ENCODE assay signal across 22 cellular contexts in genomic region chr13:79781829-79782540, GRCh38.
A peak's percentile ranks its signal among the peaks of the same experiment; 100 is the strongest.
DNase-seq lines count a peak whose midpoint lies in the region; ATAC-seq, FAIRE-seq and TF ChIP-seq lines count a peak whose summit lies in the region.
"Had no signal": no experiment of that assay in that cellular context is flagged by ENCODE, and none has a peak within 500 bp of the region (broad histone marks: within the 10 kb centered on the region; RNA-seq: fewer than 3 reads in every experiment).

No MANE protein-coding gene starts in this region.

- no peak overlapping the region for H4K91ac ChIP-seq in mesenchymal stem cell (ENCODE audit: low read length)

- H3K4me3 ChIP-seq in left ventricle myocardium inferior: peak overlapping the region; percentile 33
- peak overlapping the region; percentile 22 for H3K4me3 ChIP-seq in astrocyte (ENCODE audit: insufficient read depth, low read depth, low read length)
- H3K4me3 ChIP-seq in mesenchymal stem cell (ENCODE audit: insufficient read depth in 1 of 2, low read depth in 1 of 2, low read length in 2 of 2): no peak overlapping the region
- no peak overlapping the region for H3K4me3 ChIP-seq in smooth muscle cell
- no peak overlapping the region for H3K4me3 ChIP-seq in upper lobe of right lung
- H3K4me3 ChIP-seq: K562, transverse colon had no signal

- H2BK12ac ChIP-seq in mesenchymal stem cell (ENCODE audit: low read length in 2 of 2): peak overlapping the region; percentile 52 to 73

- no peak for ATAC-seq in left cardiac atrium
- ATAC-seq in HG03108 (IDR thresholded peaks at IDR 0.05; ENCODE audit: unreplicated experiment): no peak
- ATAC-seq in upper lobe of right lung: no peak
- ATAC-seq: K562 had no signal

- H2BK5ac ChIP-seq in mesenchymal stem cell (ENCODE audit: low read depth, low read length, poor library complexity, severe bottlenecking): peak overlapping the region; percentile 79

- H3K14ac ChIP-seq in mesenchymal stem cell (ENCODE audit: low read length in 2 of 2): no peak overlapping the region

- H2AFZ ChIP-seq in astrocyte (ENCODE audit: low read depth, low read length) (peak overlapping the region; percentile 55), mesenchymal stem cell (ENCODE audit: low read depth, low read length) (no peak overlapping the region), smooth muscle cell (ENCODE audit: low read depth) (peak overlapping the region; percentile 1)

- 71% methylated on average over 1 of the region's 5 CpGs for WGBS in mesenchymal stem cell
- 63% methylated on average over 5 of the region's 5 CpGs for WGBS in smooth muscle cell (ENCODE audit: low lambda C conversion rate)

- H3K27me3 Mint-ChIP-seq in astrocyte (ENCODE audit: low read depth, unreplicated experiment): no peaks in the 10 kb centered on the region
- H3K27me3 Mint-ChIP-seq: activated naive CD8-positive, alpha-beta T cell treated with anti-CD3 and anti-CD28 coated beads, Interleukin-2, amount 10 ng/mL, durations not matched to agents 7 days and 5 days; central memory CD8-positive, alpha-beta T cell; stimulated activated naive CD8-positive, alpha-beta T cell treated with anti-CD3 and anti-CD28 coated beads, Interleukin-15, Interleukin-2, amounts not matched to agents 100 ng/mL and 50 ng/mL, for 24 hours had no signal

- peak overlapping the region; percentile 62 for H3K27ac ChIP-seq in left ventricle myocardium inferior (replicated peaks)
- peak overlapping the region; percentile 37 for H3K27ac ChIP-seq in astrocyte (ENCODE audit: low read depth, low read length)
- peak overlapping the region; percentile 66 for H3K27ac ChIP-seq in mesenchymal stem cell (ENCODE audit: low read length, poor library complexity, severe bottlenecking)
- H3K27ac ChIP-seq in smooth muscle cell (ENCODE audit: low read depth): peak overlapping the region; percentile 98
- no peak overlapping the region for H3K27ac ChIP-seq in upper lobe of right lung
- H3K27ac ChIP-seq: transverse colon had no signal

- no peak overlapping the region for H3K4me3 Mint-ChIP-seq in astrocyte (ENCODE audit: unreplicated experiment)
- H3K4me3 Mint-ChIP-seq: activated naive CD8-positive, alpha-beta T cell treated with anti-CD3 and anti-CD28 coated beads, Interleukin-2, amount 10 ng/mL, durations not matched to agents 7 days and 5 days; CD14-positive monocyte; central memory CD8-positive, alpha-beta T cell; stimulated activated naive CD8-positive, alpha-beta T cell treated with anti-CD3 and anti-CD28 coated beads, Interleukin-15, Interleukin-2, amounts not matched to agents 100 ng/mL and 50 ng/mL, for 24 hours had no signal

- H3K23ac ChIP-seq in mesenchymal stem cell (ENCODE audit: low read length in 2 of 2): no peak overlapping the region

- peak overlapping the region; percentile 15 for H2BK120ac ChIP-seq in mesenchymal stem cell (ENCODE audit: low read depth, low read length)

- no peaks in the 10 kb centered on the region for H3K36me3 ChIP-seq in left ventricle myocardium inferior
- no peaks in the 10 kb centered on the region for H3K36me3 ChIP-seq in astrocyte (ENCODE audit: insufficient read depth, low read length)
- no peaks in the 10 kb centered on the region for H3K36me3 ChIP-seq in mesenchymal stem cell (ENCODE audit: control insufficient read depth in 1 of 2, insufficient read depth in 2 of 2, low read depth in 1 of 2, low read length in 2 of 2)
- H3K36me3 ChIP-seq in smooth muscle cell (ENCODE audit: low read depth): no peaks in the 10 kb centered on the region
- H3K36me3 ChIP-seq in upper lobe of right lung: no peaks in the 10 kb centered on the region
- H3K36me3 ChIP-seq: transverse colon had no signal

- peaks cover under 1% of the 10 kb centered on the region for H3K9me3 ChIP-seq in left ventricle myocardium inferior (replicated peaks)
- H3K9me3 ChIP-seq in astrocyte (ENCODE audit: insufficient read depth, low read depth, low read length): no peaks in the 10 kb centered on the region
- peaks cover 3% of the 10 kb centered on the region for H3K9me3 ChIP-seq in mesenchymal stem cell (ENCODE audit: control insufficient read depth, low read length)
- H3K9me3 ChIP-seq in smooth muscle cell (replicated peaks; ENCODE audit: low read depth): no peaks in the 10 kb centered on the region
- H3K9me3 ChIP-seq in upper lobe of right lung: no peaks in the 10 kb centered on the region
- H3K9me3 ChIP-seq: transverse colon had no signal

- peak overlapping the region; percentile 61 to 77 for H3K18ac ChIP-seq in mesenchymal stem cell (ENCODE audit: low read depth in 1 of 2, low read length in 2 of 2)

- intact Hi-C loops in left ventricle myocardium inferior (cut with micrococcal nuclease): no loop called here
- intact Hi-C loops in left cardiac atrium (cut with DNase I): loop anchor here in 1 of 2 donors (10.0 kb wide), 1 partner anchor 553 kb away; no protein-coding TSS in a partner anchor
- intact Hi-C loops in upper lobe of right lung (cut with DNase I): no loop called here

- H3K4ac ChIP-seq in mesenchymal stem cell (ENCODE audit: low read depth in 1 of 2, low read length in 2 of 2): no peak overlapping the region

- no peaks in the 10 kb centered on the region for H3K36me3 Mint-ChIP-seq in astrocyte (ENCODE audit: low read depth, unreplicated experiment)
- H3K36me3 Mint-ChIP-seq: activated naive CD8-positive, alpha-beta T cell treated with anti-CD3 and anti-CD28 coated beads, Interleukin-2, amount 10 ng/mL, durations not matched to agents 7 days and 5 days; CD14-positive monocyte had no signal

- H4K20me1 ChIP-seq in astrocyte (ENCODE audit: insufficient read depth, low read length) (no peaks in the 10 kb centered on the region), smooth muscle cell (ENCODE audit: low read depth) (no peaks in the 10 kb centered on the region)

- H3K27ac Mint-ChIP-seq in astrocyte (ENCODE audit: unreplicated experiment): peak overlapping the region; percentile 96
- H3K27ac Mint-ChIP-seq: activated naive CD8-positive, alpha-beta T cell treated with anti-CD3 and anti-CD28 coated beads, Interleukin-2, amount 10 ng/mL, durations not matched to agents 7 days and 5 days; CD14-positive monocyte; stimulated activated naive CD8-positive, alpha-beta T cell treated with anti-CD3 and anti-CD28 coated beads, Interleukin-15, Interleukin-2, amounts not matched to agents 100 ng/mL and 50 ng/mL, for 24 hours had no signal

- DNase-seq in left ventricle myocardium inferior: no peak
- no peak for DNase-seq in left cardiac atrium
- DNase-seq in astrocyte (ENCODE audit: low read depth): peak; percentile 65
- DNase-seq in mesenchymal stem cell: peak; percentile 52
- DNase-seq in smooth muscle cell (lab: John Stamatoyannopoulos, UW; ENCODE audit: unreplicated experiment): no peak
- no peak for DNase-seq in Ammon's horn (ENCODE audit: low spot score)
- no peak for DNase-seq in upper lobe of right lung
- DNase-seq: ACHN; activated CD4-positive, CD25-positive, alpha-beta regulatory T cell; activated naive CD8-positive, alpha-beta T cell treated with anti-CD3 and anti-CD28 coated beads, Interleukin-2, amount 10 ng/mL, durations not matched to agents 7 days and 5 days; effector memory CD4-positive, alpha-beta T cell; GOT3; NCI-H2029 treated with DMSO at 0.1 percent for 48 hours; stimulated activated CD4-positive, alpha-beta T cell treated with anti-CD3 and anti-CD28 coated beads, Interleukin-2, amount 100 ng/mL, for 24 hours; T-helper 2 cell; transverse colon had no signal

- peaks cover 30% of the 10 kb centered on the region for H3K4me1 ChIP-seq in left ventricle myocardium inferior
- H3K4me1 ChIP-seq in astrocyte (ENCODE audit: insufficient read depth, low read length): peaks cover 30% of the 10 kb centered on the region
- H3K4me1 ChIP-seq in mesenchymal stem cell (ENCODE audit: control insufficient read depth, insufficient read depth, low read depth, low read length): peaks cover 7% of the 10 kb centered on the region
- H3K4me1 ChIP-seq in smooth muscle cell (ENCODE audit: low read depth): peaks cover 36% of the 10 kb centered on the region
- H3K4me1 ChIP-seq in upper lobe of right lung: peaks cover 7% of the 10 kb centered on the region

- TF ChIP-seq CTCF in left ventricle myocardium inferior (IDR thresholded peaks at IDR 0.05; ENCODE audit: borderline replicate concordance) (no peak), astrocyte (IDR thresholded peaks at IDR 0.05; ENCODE audit: insufficient read depth, low read depth, low read length) (no peak), smooth muscle cell (IDR thresholded peaks at IDR 0.05; ENCODE audit: borderline replicate concordance, insufficient read depth, poor library complexity, severe bottlenecking) (no peak), upper lobe of right lung (IDR thresholded peaks at IDR 0.05) (no peak)

- peak; percentile 26 for FAIRE-seq in astrocyte (lab: Jason Lieb, UNC)
- FAIRE-seq: K562, kidney had no signal

- no peaks in the 10 kb centered on the region for H3K9me3 Mint-ChIP-seq in astrocyte (ENCODE audit: unreplicated experiment)
- H3K9me3 Mint-ChIP-seq: activated naive CD8-positive, alpha-beta T cell treated with anti-CD3 and anti-CD28 coated beads, Interleukin-2, amount 10 ng/mL, durations not matched to agents 7 days and 5 days; central memory CD8-positive, alpha-beta T cell; stimulated activated naive CD8-positive, alpha-beta T cell treated with anti-CD3 and anti-CD28 coated beads, Interleukin-15, Interleukin-2, amounts not matched to agents 100 ng/mL and 50 ng/mL, for 24 hours had no signal

- no peak overlapping the region for H4K8ac ChIP-seq in mesenchymal stem cell (ENCODE audit: low read length)

- H3K4me2 ChIP-seq in astrocyte (ENCODE audit: low read length) (peak overlapping the region; percentile 72), mesenchymal stem cell (ENCODE audit: low read length, poor library complexity, severe bottlenecking) (no peak overlapping the region), smooth muscle cell (peak overlapping the region; percentile 81)

- H3K79me2 ChIP-seq in astrocyte (ENCODE audit: insufficient read depth, low read length): no peaks in the 10 kb centered on the region
- no peaks in the 10 kb centered on the region for H3K79me2 ChIP-seq in smooth muscle cell (ENCODE audit: low read depth)

- no peaks in the 10 kb centered on the region for H3K79me1 ChIP-seq in mesenchymal stem cell (replicated peaks; ENCODE audit: low read length, poor library complexity, severe bottlenecking)

- H3K4me1 Mint-ChIP-seq in astrocyte (ENCODE audit: low read depth, unreplicated experiment): peaks cover 42% of the 10 kb centered on the region
- H3K4me1 Mint-ChIP-seq: activated naive CD8-positive, alpha-beta T cell treated with anti-CD3 and anti-CD28 coated beads, Interleukin-2, amount 10 ng/mL, durations not matched to agents 7 days and 5 days; central memory CD8-positive, alpha-beta T cell had no signal

- peaks cover 10% of the 10 kb centered on the region for H3F3A ChIP-seq in smooth muscle cell (ENCODE audit: low read depth)

- H2BK15ac ChIP-seq in mesenchymal stem cell (ENCODE audit: low read depth, poor library complexity, severe bottlenecking): no peak overlapping the region

- peak overlapping the region; percentile 27 for H3K9ac ChIP-seq in astrocyte (ENCODE audit: low read length)
- no peak overlapping the region for H3K9ac ChIP-seq in mesenchymal stem cell (ENCODE audit: low read length)
- H3K9ac ChIP-seq in smooth muscle cell (ENCODE audit: low read depth): peak overlapping the region; percentile 26

- H3K27me3 ChIP-seq in left ventricle myocardium inferior (ENCODE audit: low read depth) (no peaks in the 10 kb centered on the region), astrocyte (ENCODE audit: insufficient read depth, low read length) (no peaks in the 10 kb centered on the region), mesenchymal stem cell (ENCODE audit: control insufficient read depth in 1 of 2, insufficient read depth in 1 of 2, low read length in 2 of 2) (no peaks in the 10 kb centered on the region), smooth muscle cell (ENCODE audit: low read depth) (no peaks in the 10 kb centered on the region), upper lobe of right lung (no peaks in the 10 kb centered on the region)
- H3K27me3 ChIP-seq: transverse colon had no signal

- peak overlapping the region; percentile 46 for H2AK5ac ChIP-seq in mesenchymal stem cell (ENCODE audit: low read length, severe bottlenecking)

Comparison
In these comparisons a context has a peak if more than half of its experiments do, and no peak if none do; other contexts are left out.
1. DNase-seq: peak in astrocyte (single experiment) and mesenchymal stem cell (single experiment); none in left ventricle myocardium inferior (single experiment), left cardiac atrium (single experiment), smooth muscle cell (single experiment), Ammon's horn (single experiment) and upper lobe of right lung (single experiment).
2. H3K4me3 ChIP-seq: peak in left ventricle myocardium inferior (single experiment) and astrocyte (single experiment); none in mesenchymal stem cell (0 of 2), smooth muscle cell (single experiment) and upper lobe of right lung (single experiment).